ENCODE assay signal across 24 cellular contexts in the genomic region with DNA sequence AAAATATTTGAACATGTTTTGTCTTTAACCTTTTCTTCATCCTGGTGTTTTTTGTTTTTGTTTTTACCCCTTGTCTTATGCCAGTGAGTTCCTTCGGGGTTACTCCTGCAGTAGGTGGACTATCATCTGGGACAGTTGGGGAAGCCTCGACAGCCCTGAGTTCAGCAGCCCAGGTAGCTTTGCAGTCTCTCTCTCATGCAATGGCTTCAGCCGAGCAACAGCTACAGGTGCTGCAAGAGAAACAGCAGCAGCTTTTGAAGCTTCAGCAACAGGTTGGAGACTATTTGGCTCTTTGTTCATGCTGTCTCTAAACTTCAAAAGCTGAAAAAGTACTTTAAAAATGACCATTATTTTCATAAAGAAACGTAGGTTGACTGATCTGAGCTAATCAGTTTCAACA.
DNase-seq lines count a peak whose midpoint lies in the region; ATAC-seq and TF ChIP-seq lines count a peak whose summit lies in the region.
"Had no signal": no experiment of that assay in that cellular context is flagged by ENCODE, and none has a peak within 500 bp of the region (broad histone marks: within the 10 kb centered on the region; RNA-seq: fewer than 3 reads in every experiment).

No MANE protein-coding gene starts in this region.

- ATAC-seq in GM23338 = no peak
- ATAC-seq in central memory CD8-positive, alpha-beta T cell (replicated peaks; ENCODE audit: extremely low read depth, poor library complexity, severe bottlenecking) = no peak
- ATAC-seq: A549; CD8-positive, alpha-beta T cell; GM12878 had no signal

- H3K27ac Mint-ChIP-seq in activated CD4-positive, alpha-beta memory T cell treated with anti-CD3 and anti-CD28 coated beads for 36 hours = peak overlapping the region; percentile 28
- no peak overlapping the region for H3K27ac Mint-ChIP-seq in activated CD4-positive, alpha-beta memory T cell treated with anti-CD3 and anti-CD28 coated beads, Interleukin-2, amount 10 ng/mL, durations not matched to agents 7 days and 5 days
- peak overlapping the region; percentile 29 for H3K27ac Mint-ChIP-seq in activated naive CD8-positive, alpha-beta T cell
- H3K27ac Mint-ChIP-seq in activated naive CD8-positive, alpha-beta T cell treated with anti-CD3 and anti-CD28 coated beads for 36 hours = no peak overlapping the region
- no peak overlapping the region for H3K27ac Mint-ChIP-seq in GM23338
- peak overlapping the region; percentile 59 for H3K27ac Mint-ChIP-seq in central memory CD8-positive, alpha-beta T cell (ENCODE audit: low read depth)
- H3K27ac Mint-ChIP-seq: B cell; CD8-positive, alpha-beta T cell had no signal

- intact Hi-C loops in activated CD4-positive, alpha-beta memory T cell treated with anti-CD3 and anti-CD28 coated beads for 36 hours (cut with micrococcal nuclease) = no loop called here

- no peak for TF ChIP-seq CTCF in GM23338 (conservative IDR thresholded peaks at IDR 0.05; ENCODE audit: low read depth in 2 of 2)

- no peaks in the 10 kb centered on the region for H4K20me1 ChIP-seq in GM23338 (replicated peaks; ENCODE audit: insufficient read depth)

- H3K4me1 Mint-ChIP-seq in activated CD4-positive, alpha-beta memory T cell treated with anti-CD3 and anti-CD28 coated beads for 36 hours (ENCODE audit: low read depth) = peaks cover 4% of the 10 kb centered on the region
- H3K4me1 Mint-ChIP-seq in activated CD4-positive, alpha-beta memory T cell treated with anti-CD3 and anti-CD28 coated beads, Interleukin-2, amount 10 ng/mL, durations not matched to agents 7 days and 5 days = peaks cover 5% of the 10 kb centered on the region
- H3K4me1 Mint-ChIP-seq in activated naive CD8-positive, alpha-beta T cell (ENCODE audit: low read depth) = peaks cover 5% of the 10 kb centered on the region
- peaks cover 3% of the 10 kb centered on the region for H3K4me1 Mint-ChIP-seq in activated naive CD8-positive, alpha-beta T cell treated with anti-CD3 and anti-CD28 coated beads for 36 hours
- H3K4me1 Mint-ChIP-seq in GM23338 = no peaks in the 10 kb centered on the region
- peaks cover 10% of the 10 kb centered on the region for H3K4me1 Mint-ChIP-seq in central memory CD8-positive, alpha-beta T cell

- H3K79me2 ChIP-seq in GM23338 (replicated peaks; ENCODE audit: insufficient read depth) = peaks cover 15% of the 10 kb centered on the region

- CTCF ChIA-PET in activated CD4-positive, alpha-beta memory T cell treated with anti-CD3 and anti-CD28 coated beads for 36 hours (lab: Charles Lee) = no interaction called here
- CTCF ChIA-PET in activated CD4-positive, alpha-beta memory T cell treated with anti-CD3 and anti-CD28 coated beads, Interleukin-2, amount 10 ng/mL, durations not matched to agents 7 days and 5 days (lab: Charles Lee) = no interaction called here

- no peak overlapping the region for H3K4me3 Mint-ChIP-seq in activated CD4-positive, alpha-beta memory T cell treated with anti-CD3 and anti-CD28 coated beads for 36 hours
- no peak overlapping the region for H3K4me3 Mint-ChIP-seq in activated CD4-positive, alpha-beta memory T cell treated with anti-CD3 and anti-CD28 coated beads, Interleukin-2, amount 10 ng/mL, durations not matched to agents 7 days and 5 days
- no peak overlapping the region for H3K4me3 Mint-ChIP-seq in activated naive CD8-positive, alpha-beta T cell
- no peak overlapping the region for H3K4me3 Mint-ChIP-seq in activated naive CD8-positive, alpha-beta T cell treated with anti-CD3 and anti-CD28 coated beads for 36 hours
- no peak overlapping the region for H3K4me3 Mint-ChIP-seq in GM23338
- H3K4me3 Mint-ChIP-seq in central memory CD8-positive, alpha-beta T cell = no peak overlapping the region
- H3K4me3 Mint-ChIP-seq: B cell; CD4-positive, alpha-beta T cell; CD8-positive, alpha-beta T cell had no signal

- peaks cover 37% of the 10 kb centered on the region for H3K36me3 Mint-ChIP-seq in activated CD4-positive, alpha-beta memory T cell treated with anti-CD3 and anti-CD28 coated beads for 36 hours
- H3K36me3 Mint-ChIP-seq in activated CD4-positive, alpha-beta memory T cell treated with anti-CD3 and anti-CD28 coated beads, Interleukin-2, amount 10 ng/mL, durations not matched to agents 7 days and 5 days (ENCODE audit: low read depth) = peaks cover 51% of the 10 kb centered on the region
- H3K36me3 Mint-ChIP-seq in activated naive CD8-positive, alpha-beta T cell = peaks cover 14% of the 10 kb centered on the region
- H3K36me3 Mint-ChIP-seq in activated naive CD8-positive, alpha-beta T cell treated with anti-CD3 and anti-CD28 coated beads for 36 hours = peaks cover 23% of the 10 kb centered on the region
- H3K36me3 Mint-ChIP-seq in GM23338 (ENCODE audit: low read depth) = peaks cover 40% of the 10 kb centered on the region
- peaks cover 37% of the 10 kb centered on the region for H3K36me3 Mint-ChIP-seq in central memory CD8-positive, alpha-beta T cell (ENCODE audit: insufficient read depth)

- H3K9me3 Mint-ChIP-seq in activated CD4-positive, alpha-beta memory T cell treated with anti-CD3 and anti-CD28 coated beads for 36 hours = no peaks in the 10 kb centered on the region
- H3K9me3 Mint-ChIP-seq in activated CD4-positive, alpha-beta memory T cell treated with anti-CD3 and anti-CD28 coated beads, Interleukin-2, amount 10 ng/mL, durations not matched to agents 7 days and 5 days = no peaks in the 10 kb centered on the region
- H3K9me3 Mint-ChIP-seq in activated naive CD8-positive, alpha-beta T cell (ENCODE audit: low read depth) = no peaks in the 10 kb centered on the region
- H3K9me3 Mint-ChIP-seq in activated naive CD8-positive, alpha-beta T cell treated with anti-CD3 and anti-CD28 coated beads for 36 hours = no peaks in the 10 kb centered on the region
- no peaks in the 10 kb centered on the region for H3K9me3 Mint-ChIP-seq in GM23338
- no peaks in the 10 kb centered on the region for H3K9me3 Mint-ChIP-seq in central memory CD8-positive, alpha-beta T cell
- H3K9me3 Mint-ChIP-seq: CD4-positive, alpha-beta T cell; CD8-positive, alpha-beta T cell had no signal

- peaks cover 25% of the 10 kb centered on the region; the same call in 1 of the 2 replicates for H3K36me3 ChIP-seq in GM23338 (ENCODE audit: insufficient read depth)

- H3K4me3 ChIP-seq in GM23338 = no peak overlapping the region
- H3K4me3 ChIP-seq: A549; BLaER1 treated with 17β-estradiol and CSF1 and Interleukin-3, amounts not matched to agents 10 nM and 100 nM; GM12878 had no signal

- POLR2A ChIA-PET in activated CD4-positive, alpha-beta memory T cell treated with anti-CD3 and anti-CD28 coated beads for 36 hours (lab: Charles Lee) = no interaction called here
- POLR2A ChIA-PET in activated CD4-positive, alpha-beta memory T cell treated with anti-CD3 and anti-CD28 coated beads, Interleukin-2, amount 10 ng/mL, durations not matched to agents 7 days and 5 days (lab: Charles Lee) = no interaction called here

- no peaks in the 10 kb centered on the region for H3F3A ChIP-seq in GM23338 (replicated peaks; ENCODE audit: low read depth)

- no peaks in the 10 kb centered on the region for H3K27me3 ChIP-seq in GM23338 (ENCODE audit: insufficient read depth)
- H3K27me3 ChIP-seq: BLaER1 treated with 17β-estradiol and CSF1 and Interleukin-3, amounts not matched to agents 10 nM and 100 nM had no signal

- H3K9me2 ChIP-seq in GM23338 (ENCODE audit: insufficient read depth) = no peaks in the 10 kb centered on the region

- no peak for DNase-seq in activated CD4-positive, alpha-beta memory T cell treated with anti-CD3 and anti-CD28 coated beads for 36 hours
- DNase-seq in activated CD4-positive, alpha-beta memory T cell treated with anti-CD3 and anti-CD28 coated beads, Interleukin-2, amount 10 ng/mL, durations not matched to agents 7 days and 5 days = no peak
- DNase-seq in activated naive CD8-positive, alpha-beta T cell treated with anti-CD3 and anti-CD28 coated beads for 36 hours = no peak
- no peak for DNase-seq in GM23338 (ENCODE audit: low spot score)
- DNase-seq in central memory CD8-positive, alpha-beta T cell (ENCODE audit: low spot score in 2 of 2) = no peak
- DNase-seq in NCI-H2107 (lab: John Stamatoyannopoulos, UW) = no peak
- DNase-seq: AML-193; Caco-2; CD4-positive, alpha-beta T cell; CD8-positive, alpha-beta T cell; DMS 273 treated with DMSO at 0.1 percent for 48 hours; DMS153; DMS53; DMS79; DND-41; EL; GDM1 had no signal

- H3K4me1 ChIP-seq in GM23338 (ENCODE audit: insufficient read depth) = no peaks in the 10 kb centered on the region
- H3K4me1 ChIP-seq: A549; BLaER1 treated with 17β-estradiol and CSF1 and Interleukin-3, amounts not matched to agents 10 nM and 100 nM; Caco-2 had no signal

- no peaks in the 10 kb centered on the region for H3K27me3 Mint-ChIP-seq in activated CD4-positive, alpha-beta memory T cell treated with anti-CD3 and anti-CD28 coated beads for 36 hours
- no peaks in the 10 kb centered on the region for H3K27me3 Mint-ChIP-seq in activated CD4-positive, alpha-beta memory T cell treated with anti-CD3 and anti-CD28 coated beads, Interleukin-2, amount 10 ng/mL, durations not matched to agents 7 days and 5 days
- no peaks in the 10 kb centered on the region for H3K27me3 Mint-ChIP-seq in activated naive CD8-positive, alpha-beta T cell
- H3K27me3 Mint-ChIP-seq in activated naive CD8-positive, alpha-beta T cell treated with anti-CD3 and anti-CD28 coated beads for 36 hours = no peaks in the 10 kb centered on the region
- H3K27me3 Mint-ChIP-seq in GM23338 (ENCODE audit: insufficient read depth, low read depth, poor library complexity) = peaks cover 3% of the 10 kb centered on the region
- H3K27me3 Mint-ChIP-seq in central memory CD8-positive, alpha-beta T cell = no peaks in the 10 kb centered on the region
- H3K27me3 Mint-ChIP-seq: B cell; CD4-positive, alpha-beta T cell had no signal

- no peak overlapping the region for H3K4me2 ChIP-seq in GM23338
- H3K4me2 ChIP-seq: A549; BLaER1 treated with 17β-estradiol and CSF1 and Interleukin-3, amounts not matched to agents 10 nM and 100 nM had no signal

- H2AFZ ChIP-seq in GM23338 = no peak overlapping the region

- H3K27ac ChIP-seq in GM23338 (ENCODE audit: low read depth) = no peak overlapping the region
- H3K27ac ChIP-seq: 22Rv1; A549; BLaER1 treated with 17β-estradiol and CSF1 and Interleukin-3, amounts not matched to agents 10 nM and 100 nM; C4-2B had no signal

TF ChIP-seq in GM23338, 12 proteins besides CTCF, POLR2A, EP300 and RAD21:
- TF ChIP-seq JUNB (IDR thresholded peaks at IDR 0.05; ENCODE audit: unreplicated experiment) (no peak), CREB1 (CRISPR knock-in tag; IDR thresholded peaks at IDR 0.05; ENCODE audit: low read depth) (no peak), EZH2phosphoT487 (IDR thresholded peaks at IDR 0.05; ENCODE audit: unreplicated experiment) (peak; percentile 34), EZH2 (IDR thresholded peaks at IDR 0.05; ENCODE audit: low read depth, unreplicated experiment) (no peak)

Comparison
In these comparisons a context has a peak if more than half of its experiments do, and no peak if none do; other contexts are left out.
1. H3K27ac Mint-ChIP-seq: peak in activated CD4-positive, alpha-beta memory T cell treated with anti-CD3 and anti-CD28 coated beads for 36 hours (single experiment), activated naive CD8-positive, alpha-beta T cell (single experiment) and central memory CD8-positive, alpha-beta T cell (single experiment); none in activated CD4-positive, alpha-beta memory T cell treated with anti-CD3 and anti-CD28 coated beads, Interleukin-2, amount 10 ng/mL, durations not matched to agents 7 days and 5 days (single experiment), activated naive CD8-positive, alpha-beta T cell treated with anti-CD3 and anti-CD28 coated beads for 36 hours (single experiment) and GM23338 (single experiment).